ENCODE assay signal across 3 cellular contexts in the genomic region with DNA sequence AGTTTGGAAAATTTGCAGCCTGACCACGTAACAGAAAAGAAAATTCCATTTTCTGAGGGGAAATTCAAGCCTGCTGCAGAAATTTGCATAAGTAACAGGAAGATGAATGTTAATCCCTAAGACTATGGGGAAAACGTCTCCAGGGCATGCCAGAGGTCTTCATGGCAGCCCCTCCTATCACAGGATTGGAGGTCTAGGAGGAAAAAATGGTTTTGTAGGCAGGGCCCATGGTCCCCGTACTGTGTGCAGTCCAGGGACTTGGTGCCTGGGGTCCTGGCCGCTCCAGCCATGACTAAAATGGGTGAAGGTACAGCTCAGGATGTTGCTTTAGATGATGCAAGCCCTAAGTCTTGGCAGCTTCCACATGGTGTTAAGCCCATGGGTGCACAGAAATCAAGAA.
TF ChIP-seq lines count a peak whose summit lies in the region.

No MANE protein-coding gene starts in this region.

TF ChIP-seq in A549, 52 proteins besides CTCF, POLR2A, EP300 and RAD21 (continued from another document):
- TF ChIP-seq KDM5A (IDR thresholded peaks at IDR 0.05): no peak

TF ChIP-seq in HEK293, 187 proteins besides CTCF, POLR2A, EP300 and RAD21 (continued from another document):
- TF ChIP-seq, protein P1, sequence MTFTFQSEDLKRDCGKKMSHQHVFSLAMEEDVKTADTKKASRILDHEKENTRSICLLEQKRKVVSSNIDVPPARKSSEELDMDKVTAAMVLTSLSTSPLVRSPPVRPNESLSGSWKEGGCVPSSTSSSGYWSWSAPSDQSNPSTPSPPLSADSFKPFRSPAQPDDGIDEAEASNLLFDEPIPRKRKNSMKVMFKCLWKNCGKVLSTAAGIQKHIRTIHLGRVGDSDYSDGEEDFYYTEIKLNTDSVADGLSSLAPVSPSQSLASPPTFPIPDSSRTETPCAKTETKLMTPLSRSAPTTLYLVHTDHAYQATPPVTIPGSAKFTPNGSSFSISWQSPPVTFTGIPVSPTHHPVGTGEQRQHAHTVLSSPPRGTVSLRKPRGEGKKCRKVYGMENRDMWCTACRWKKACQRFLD (tag by site-specific recombination; IDR thresholded peaks at IDR 0.05): no peak
- TF ChIP-seq ZIC2 (tag by site-specific recombination; IDR thresholded peaks at IDR 0.05) (no peak), ZNF521 (tag by site-specific recombination; IDR thresholded peaks at IDR 0.05) (no peak), ZNF585B (tag by site-specific recombination; IDR thresholded peaks at IDR 0.05) (peak; percentile 76)
TF ChIP-seq in HEK293: peak in this region for 1.

TF ChIP-seq in K562, 482 proteins besides CTCF, POLR2A, EP300 and RAD21 (continued from another document):
- TF ChIP-seq ARID2 (IDR thresholded peaks at IDR 0.05) (no peak), ZFP36 (IDR thresholded peaks at IDR 0.05; ENCODE audit: low read depth, low read length, partially characterized antibody) (peak; percentile 54), ZNF3 (CRISPR knock-in tag; IDR thresholded peaks at IDR 0.05) (no peak)
- TF ChIP-seq, protein P2, sequence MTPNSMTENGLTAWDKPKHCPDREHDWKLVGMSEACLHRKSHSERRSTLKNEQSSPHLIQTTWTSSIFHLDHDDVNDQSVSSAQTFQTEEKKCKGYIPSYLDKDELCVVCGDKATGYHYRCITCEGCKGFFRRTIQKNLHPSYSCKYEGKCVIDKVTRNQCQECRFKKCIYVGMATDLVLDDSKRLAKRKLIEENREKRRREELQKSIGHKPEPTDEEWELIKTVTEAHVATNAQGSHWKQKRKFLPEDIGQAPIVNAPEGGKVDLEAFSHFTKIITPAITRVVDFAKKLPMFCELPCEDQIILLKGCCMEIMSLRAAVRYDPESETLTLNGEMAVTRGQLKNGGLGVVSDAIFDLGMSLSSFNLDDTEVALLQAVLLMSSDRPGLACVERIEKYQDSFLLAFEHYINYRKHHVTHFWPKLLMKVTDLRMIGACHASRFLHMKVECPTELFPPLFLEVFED (CRISPR knock-in tag; conservative IDR thresholded peaks at IDR 0.05): no peak
